Comparison of ENCODE assay signal across 17 cellular contexts in genomic region chrX:97539970-97540519, GRCh38.
"Had no signal": no experiment of that assay in that cellular context is flagged by ENCODE, and none has a peak within 500 bp of the region (broad histone marks: within the 10 kb centered on the region; RNA-seq: fewer than 3 reads in every experiment).

No MANE protein-coding gene starts in this region.

- H3K27ac Mint-ChIP-seq: activated naive CD8-positive, alpha-beta T cell; stimulated activated naive CD8-positive, alpha-beta T cell treated with anti-CD3 and anti-CD28 coated beads, Interleukin-15, Interleukin-2, amounts not matched to agents 100 ng/mL and 50 ng/mL, for 24 hours; WTC11 had no signal

- H3K4me3 Mint-ChIP-seq: activated naive CD8-positive, alpha-beta T cell; central memory CD8-positive, alpha-beta T cell; stimulated activated naive CD8-positive, alpha-beta T cell treated with anti-CD3 and anti-CD28 coated beads, Interleukin-15, Interleukin-2, amounts not matched to agents 100 ng/mL and 50 ng/mL, for 24 hours; WTC11 had no signal

- H3K27me3 Mint-ChIP-seq: activated naive CD8-positive, alpha-beta T cell; central memory CD8-positive, alpha-beta T cell; stimulated activated naive CD8-positive, alpha-beta T cell treated with anti-CD3 and anti-CD28 coated beads, Interleukin-15, Interleukin-2, amounts not matched to agents 100 ng/mL and 50 ng/mL, for 24 hours had no signal

- H3K4me1 Mint-ChIP-seq: central memory CD8-positive, alpha-beta T cell; WTC11 had no signal

- H3K36me3 Mint-ChIP-seq: activated naive CD8-positive, alpha-beta T cell; WTC11 had no signal

- DNase-seq: activated CD4-positive, alpha-beta T cell treated with anti-CD3 and anti-CD28 coated beads for 48 hours; activated CD8-positive, alpha-beta memory T cell treated with anti-CD3 and anti-CD28 coated beads for 24 hours; activated gamma-delta T cell treated with Interleukin-2 at 50 U/mL for 16 hours; amygdala; brain microvascular endothelial cell; gastrocnemius medialis; heart right ventricle; mammary epithelial cell; ovary; sigmoid colon; spleen had no signal

- H3K27me3 ChIP-seq: brain microvascular endothelial cell, gastrocnemius medialis, heart right ventricle, ovary, sigmoid colon, spleen, suprapubic skin had no signal

- H3K4me3 ChIP-seq: coronary artery, gastrocnemius medialis, heart right ventricle, ovary, sigmoid colon, spleen, suprapubic skin had no signal

- H3K4me1 ChIP-seq: gastrocnemius medialis, heart right ventricle, sigmoid colon, spleen, suprapubic skin had no signal

- H3K27ac ChIP-seq: brain microvascular endothelial cell, coronary artery, gastrocnemius medialis, heart right ventricle, ovary, sigmoid colon, spleen, suprapubic skin had no signal

- H3K9me3 Mint-ChIP-seq: central memory CD8-positive, alpha-beta T cell; stimulated activated naive CD8-positive, alpha-beta T cell treated with anti-CD3 and anti-CD28 coated beads, Interleukin-15, Interleukin-2, amounts not matched to agents 100 ng/mL and 50 ng/mL, for 24 hours; WTC11 had no signal

- H3K36me3 ChIP-seq: brain microvascular endothelial cell, gastrocnemius medialis, heart right ventricle, ovary, sigmoid colon, spleen, suprapubic skin had no signal

- H3K9me3 ChIP-seq: gastrocnemius medialis, heart right ventricle, ovary, sigmoid colon, spleen, suprapubic skin had no signal
